Comparison of ENCODE assay signal across 1 cellular context in the genomic region with DNA sequence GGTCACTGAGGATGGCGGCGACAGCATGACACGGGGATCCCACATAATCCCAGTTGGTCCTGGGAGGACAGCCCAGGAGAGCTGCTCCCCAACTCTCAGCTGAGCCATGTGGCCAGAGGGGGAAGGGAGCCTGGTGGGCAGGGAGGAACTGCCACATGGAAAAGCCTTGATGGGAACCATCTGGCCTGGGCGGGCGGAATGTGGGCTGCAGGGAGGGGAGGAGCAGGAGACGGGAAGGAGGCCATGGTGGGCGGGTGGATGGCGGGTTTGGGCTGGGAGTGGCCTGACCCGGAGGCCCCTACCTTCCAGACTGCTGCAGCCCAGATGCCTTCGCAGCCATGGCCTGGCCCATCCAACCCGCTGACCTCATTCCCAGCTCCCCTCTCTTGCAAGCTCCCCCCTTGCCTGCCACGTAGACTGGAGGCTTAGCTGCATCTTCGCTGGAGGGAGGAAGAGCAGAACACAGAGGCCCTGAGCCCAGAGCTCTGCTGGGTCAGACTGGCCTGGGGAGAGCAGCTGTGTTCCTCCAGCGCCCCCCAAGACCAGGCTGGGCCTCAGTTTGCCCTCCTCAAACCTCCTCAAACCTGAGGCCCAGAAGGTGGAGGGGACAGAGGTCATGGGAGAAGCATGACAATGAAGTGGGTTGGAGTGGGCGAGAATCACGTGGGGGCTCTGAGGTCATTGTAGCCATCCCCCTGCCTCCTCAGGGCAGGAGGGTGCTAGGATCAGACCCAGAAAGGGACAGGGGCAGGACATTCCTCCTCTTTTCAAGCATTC.
TF ChIP-seq lines count a peak whose summit lies in the region.

No MANE protein-coding gene starts in this region.

TF ChIP-seq in HEK293, 187 proteins besides CTCF, POLR2A, EP300 and RAD21 (continued from another document):
- TF ChIP-seq ZNF350 (tag by site-specific recombination; IDR thresholded peaks at IDR 0.05) (no peak), ZNF571 (tag by site-specific recombination; IDR thresholded peaks at IDR 0.05) (no peak), ZFHX2 (tag by site-specific recombination; conservative IDR thresholded peaks at IDR 0.05) (peak; percentile 97), ZNF843 (tag by site-specific recombination; IDR thresholded peaks at IDR 0.05) (no peak), ZNF221 (tag by site-specific recombination; IDR thresholded peaks at IDR 0.05; ENCODE audit: borderline replicate concordance) (no peak), MEIS1 (CRISPR knock-in tag; IDR thresholded peaks at IDR 0.05; ENCODE audit: borderline replicate concordance) (no peak), KLF7 (tag by site-specific recombination; IDR thresholded peaks at IDR 0.05; ENCODE audit: borderline replicate concordance) (no peak), ZNF324 (tag by site-specific recombination; IDR thresholded peaks at IDR 0.05) (no peak), ZNF169 (tag by site-specific recombination; IDR thresholded peaks at IDR 0.05) (no peak), SALL2 (tag by site-specific recombination; IDR thresholded peaks at IDR 0.05; ENCODE audit: borderline replicate concordance) (no peak), ZNF341 (tag by site-specific recombination; IDR thresholded peaks at IDR 0.05; ENCODE audit: low read depth) (peak; percentile 45; the same call in 1 of the 2 replicates), ZNF610 (tag by site-specific recombination; IDR thresholded peaks at IDR 0.05; ENCODE audit: borderline replicate concordance) (no peak), SP7 (tag by site-specific recombination; IDR thresholded peaks at IDR 0.05) (peak; percentile 35; the same call in 1 of the 2 replicates), ZFP3 (tag by site-specific recombination; IDR thresholded peaks at IDR 0.05; ENCODE audit: low read depth) (no peak), SP3 (tag by site-specific recombination; IDR thresholded peaks at IDR 0.05) (0 out of 2 replicates have a peak, but pooled peaks have one; percentile 14), ZNF654 (tag by site-specific recombination; IDR thresholded peaks at IDR 0.05; ENCODE audit: low read depth) (no peak)
- TF ChIP-seq, protein P1, sequence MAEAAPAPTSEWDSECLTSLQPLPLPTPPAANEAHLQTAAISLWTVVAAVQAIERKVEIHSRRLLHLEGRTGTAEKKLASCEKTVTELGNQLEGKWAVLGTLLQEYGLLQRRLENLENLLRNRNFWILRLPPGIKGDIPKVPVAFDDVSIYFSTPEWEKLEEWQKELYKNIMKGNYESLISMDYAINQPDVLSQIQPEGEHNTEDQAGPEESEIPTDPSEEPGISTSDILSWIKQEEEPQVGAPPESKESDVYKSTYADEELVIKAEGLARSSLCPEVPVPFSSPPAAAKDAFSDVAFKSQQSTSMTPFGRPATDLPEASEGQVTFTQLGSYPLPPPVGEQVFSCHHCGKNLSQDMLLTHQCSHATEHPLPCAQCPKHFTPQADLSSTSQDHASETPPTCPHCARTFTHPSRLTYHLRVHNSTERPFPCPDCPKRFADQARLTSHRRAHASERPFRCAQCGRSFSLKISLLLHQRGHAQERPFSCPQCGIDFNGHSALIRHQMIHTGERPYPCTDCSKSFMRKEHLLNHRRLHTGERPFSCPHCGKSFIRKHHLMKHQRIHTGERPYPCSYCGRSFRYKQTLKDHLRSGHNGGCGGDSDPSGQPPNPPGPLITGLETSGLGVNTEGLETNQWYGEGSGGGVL (tag by site-specific recombination; IDR thresholded peaks at IDR 0.05), result 0 out of 2 replicates have a peak, but pooled peaks have one; percentile 9
- TF ChIP-seq, protein P2, sequence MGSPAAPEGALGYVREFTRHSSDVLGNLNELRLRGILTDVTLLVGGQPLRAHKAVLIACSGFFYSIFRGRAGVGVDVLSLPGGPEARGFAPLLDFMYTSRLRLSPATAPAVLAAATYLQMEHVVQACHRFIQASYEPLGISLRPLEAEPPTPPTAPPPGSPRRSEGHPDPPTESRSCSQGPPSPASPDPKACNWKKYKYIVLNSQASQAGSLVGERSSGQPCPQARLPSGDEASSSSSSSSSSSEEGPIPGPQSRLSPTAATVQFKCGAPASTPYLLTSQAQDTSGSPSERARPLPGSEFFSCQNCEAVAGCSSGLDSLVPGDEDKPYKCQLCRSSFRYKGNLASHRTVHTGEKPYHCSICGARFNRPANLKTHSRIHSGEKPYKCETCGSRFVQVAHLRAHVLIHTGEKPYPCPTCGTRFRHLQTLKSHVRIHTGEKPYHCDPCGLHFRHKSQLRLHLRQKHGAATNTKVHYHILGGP (tag by site-specific recombination; IDR thresholded peaks at IDR 0.05), result no peak
- TF ChIP-seq, protein P3, sequence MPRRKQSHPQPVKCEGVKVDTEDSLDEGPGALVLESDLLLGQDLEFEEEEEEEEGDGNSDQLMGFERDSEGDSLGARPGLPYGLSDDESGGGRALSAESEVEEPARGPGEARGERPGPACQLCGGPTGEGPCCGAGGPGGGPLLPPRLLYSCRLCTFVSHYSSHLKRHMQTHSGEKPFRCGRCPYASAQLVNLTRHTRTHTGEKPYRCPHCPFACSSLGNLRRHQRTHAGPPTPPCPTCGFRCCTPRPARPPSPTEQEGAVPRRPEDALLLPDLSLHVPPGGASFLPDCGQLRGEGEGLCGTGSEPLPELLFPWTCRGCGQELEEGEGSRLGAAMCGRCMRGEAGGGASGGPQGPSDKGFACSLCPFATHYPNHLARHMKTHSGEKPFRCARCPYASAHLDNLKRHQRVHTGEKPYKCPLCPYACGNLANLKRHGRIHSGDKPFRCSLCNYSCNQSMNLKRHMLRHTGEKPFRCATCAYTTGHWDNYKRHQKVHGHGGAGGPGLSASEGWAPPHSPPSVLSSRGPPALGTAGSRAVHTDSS (tag by site-specific recombination; IDR thresholded peaks at IDR 0.05), result no peak
